ENCODE assay signal across 13 cellular contexts in the genomic region with DNA sequence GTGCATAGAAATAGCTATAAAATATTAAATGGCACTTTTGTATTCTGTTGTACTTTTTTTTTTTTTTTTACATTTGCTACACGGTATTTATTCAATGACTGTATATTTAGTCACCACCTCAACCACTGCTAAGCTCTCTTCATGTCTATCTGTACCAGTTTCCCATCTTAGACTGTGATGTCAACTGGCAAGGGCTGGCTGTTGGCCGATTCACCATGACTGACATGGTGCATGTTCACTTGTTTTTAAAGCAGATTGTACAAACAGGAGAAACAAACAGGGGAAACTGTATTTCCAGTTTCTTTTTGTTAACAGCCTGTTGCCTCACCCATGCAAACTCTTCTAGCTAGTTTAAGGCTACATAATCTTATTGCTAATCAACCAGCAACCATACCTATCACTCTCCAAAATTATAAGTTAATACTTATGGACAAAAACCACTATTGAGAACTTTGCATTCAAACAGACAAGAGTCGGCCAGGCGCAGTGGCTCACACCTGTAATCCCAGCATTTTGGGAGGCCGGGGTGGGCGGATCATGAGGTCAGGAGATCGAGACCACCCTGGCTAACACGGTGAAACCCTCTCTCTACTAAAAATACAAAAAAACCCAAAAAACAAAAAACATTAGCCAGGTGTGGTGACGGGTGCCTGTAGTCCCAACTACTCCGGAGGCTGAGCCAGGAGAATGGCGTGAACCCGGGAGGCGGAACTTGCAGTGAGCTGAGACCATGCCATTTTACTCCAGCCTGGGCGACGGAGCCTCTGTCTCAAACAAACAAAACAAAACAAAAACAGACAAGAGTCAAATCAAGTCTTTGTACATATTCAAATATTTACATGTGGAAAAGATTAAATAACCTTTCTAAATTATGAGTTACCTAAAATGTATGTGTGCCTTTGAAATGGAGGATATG. TPM values are rescaled to one million over a fixed set of nuclear protein-coding genes. Genes with fewer than 3 reads are reported as not detected.
DNase-seq lines count a peak whose midpoint lies in the region; ATAC-seq and TF ChIP-seq lines count a peak whose summit lies in the region.
"Had no signal": no experiment of that assay in that cellular context is flagged by ENCODE, and none has a peak within 500 bp of the region (broad histone marks: within the 10 kb centered on the region; RNA-seq: fewer than 3 reads in every experiment).

No MANE protein-coding gene starts in this region.

- no peaks in the 10 kb centered on the region for H3K27me3 ChIP-seq in GM23338 (ENCODE audit: insufficient read depth)

- no peak overlapping the region for H3K4me3 ChIP-seq in GM23338

- peaks cover 24% of the 10 kb centered on the region for H4K20me1 ChIP-seq in GM23338 (replicated peaks; ENCODE audit: insufficient read depth)

- H3K4me2 ChIP-seq in GM23338 = no peak overlapping the region

- no peaks in the 10 kb centered on the region for H3K9me2 ChIP-seq in GM23338 (ENCODE audit: insufficient read depth)

- H3K36me3 Mint-ChIP-seq in GM23338 (ENCODE audit: low read depth) = peaks cover 34% of the 10 kb centered on the region

- peaks cover 14% of the 10 kb centered on the region for H3K79me2 ChIP-seq in GM23338 (replicated peaks; ENCODE audit: insufficient read depth)

- peaks cover 20% of the 10 kb centered on the region for H3K36me3 ChIP-seq in GM23338 (ENCODE audit: insufficient read depth)

- peaks cover 24% of the 10 kb centered on the region; the same call in 1 of the 2 replicates for H3F3A ChIP-seq in GM23338 (replicated peaks; ENCODE audit: low read depth)

- H3K27ac Mint-ChIP-seq in GM23338 = no peak overlapping the region
- H3K27ac Mint-ChIP-seq: nephron had no signal

- no peak overlapping the region for H3K4me3 Mint-ChIP-seq in GM23338
- H3K4me3 Mint-ChIP-seq: nephron had no signal

- peaks cover 4% of the 10 kb centered on the region for H3K27me3 Mint-ChIP-seq in GM23338 (ENCODE audit: insufficient read depth, low read depth, poor library complexity)

- H2AFZ ChIP-seq in GM23338 = no peak overlapping the region

- intact Hi-C loops in left ventricle myocardium superior (cut with micrococcal nuclease) = no loop called here

- TF ChIP-seq CTCF in 22Rv1 (IDR thresholded peaks at IDR 0.05) (no peak), GM23338 (conservative IDR thresholded peaks at IDR 0.05; ENCODE audit: low read depth in 2 of 2) (no peak)

- DNase-seq in GM23338 (ENCODE audit: low spot score) (no peak), amniotic epithelial cell (ENCODE audit: low read depth) (peak; percentile 65), left ventricle myocardium superior (peak; percentile 58), ureter (ENCODE audit: low spot score) (no peak)
- DNase-seq: activated naive CD4-positive, alpha-beta T cell; C1 segment of cervical spinal cord; stimulated activated naive CD4-positive, alpha-beta T cell had no signal

- ATAC-seq in GM23338 (peak; percentile 43), left ventricle myocardium superior (peak; percentile 88), GM19467 (IDR thresholded peaks at IDR 0.05; ENCODE audit: unreplicated experiment) (no peak), HG02610 (IDR thresholded peaks at IDR 0.05; ENCODE audit: unreplicated experiment) (no peak), HG03175 (IDR thresholded peaks at IDR 0.05; ENCODE audit: unreplicated experiment) (no peak)

- H3K27ac ChIP-seq in 22Rv1 (peak overlapping the region; percentile 69), GM23338 (ENCODE audit: low read depth) (peak overlapping the region; percentile 70)
- H3K27ac ChIP-seq: HL-60 had no signal

- H3K4me1 Mint-ChIP-seq in GM23338 = no peaks in the 10 kb centered on the region

- H3K9me3 Mint-ChIP-seq in GM23338 = no peaks in the 10 kb centered on the region
- H3K9me3 Mint-ChIP-seq: nephron had no signal

- H3K4me1 ChIP-seq in GM23338 (ENCODE audit: insufficient read depth) = no peaks in the 10 kb centered on the region

TF ChIP-seq in GM23338, 12 proteins besides CTCF, POLR2A, EP300 and RAD21:
- no peak for TF ChIP-seq ZNF462 (CRISPR knock-in tag; IDR thresholded peaks at IDR 0.05)
- TF ChIP-seq EZH2 (IDR thresholded peaks at IDR 0.05; ENCODE audit: low read depth, unreplicated experiment) = no peak
- no peak for TF ChIP-seq POLR2AphosphoS5 (IDR thresholded peaks at IDR 0.05; ENCODE audit: low read depth)
- no peak for TF ChIP-seq NANOG (IDR thresholded peaks at IDR 0.05; ENCODE audit: borderline replicate concordance)
- TF ChIP-seq ZNF331 (CRISPR knock-in tag; IDR thresholded peaks at IDR 0.05; ENCODE audit: low read depth) = no peak
- no peak for TF ChIP-seq ETS1 (IDR thresholded peaks at IDR 0.05)
- no peak for TF ChIP-seq STAT1 (IDR thresholded peaks at IDR 0.05; ENCODE audit: unreplicated experiment)
- no peak for TF ChIP-seq CREB1 (CRISPR knock-in tag; IDR thresholded peaks at IDR 0.05; ENCODE audit: low read depth)
- TF ChIP-seq EZH2phosphoT487 (IDR thresholded peaks at IDR 0.05; ENCODE audit: unreplicated experiment) = no peak

RNA-seq across cellular contexts. Expression of gene ZFAND5, which starts 13.2 kb away (rescaled TPM):
- total RNA-seq in GM23338 (2014; rRNA removed; shearing (Covaris generic)) = 216 and 233 TPM in 2 replicates
- 134 and 138 TPM in 2 replicates for polyA plus RNA-seq in GM23338 (2016; fragmentation: Nextera tagmentation; extraction: Ambion mirVana)
- total RNA-seq in left ventricle myocardium superior = 174 TPM
- 282 TPM for total RNA-seq in ureter

Comparison
In these comparisons a context has a peak if more than half of its experiments do, and no peak if none do; other contexts are left out.
1. ATAC-seq: peak in GM23338 (single experiment) and left ventricle myocardium superior (single experiment); none in GM19467 (single experiment), HG02610 (single experiment) and HG03175 (single experiment).
2. DNase-seq: peak in amniotic epithelial cell (single experiment) and left ventricle myocardium superior (single experiment); none in GM23338 (single experiment) and ureter (single experiment).